14 cellular contexts compared by ENCODE assay signal in genomic region chr9:128271112-128271511, GRCh38. TPM values are rescaled to one million over a fixed set of nuclear protein-coding genes. Genes with fewer than 3 reads are reported as not detected.
DNase-seq lines count a peak whose midpoint lies in the region; ATAC-seq, FAIRE-seq and TF ChIP-seq lines count a peak whose summit lies in the region.
"Had no signal": no experiment of that assay in that cellular context is flagged by ENCODE, and none has a peak within 500 bp of the region (broad histone marks: within the 10 kb centered on the region; RNA-seq: fewer than 3 reads in every experiment).

No MANE protein-coding gene starts in this region.

- H3K79me2 ChIP-seq in PC-3 (ENCODE audit: low read length) (peaks cover 25% of the 10 kb centered on the region), osteoblast (ENCODE audit: insufficient read depth, low read length) (peaks cover 66% of the 10 kb centered on the region)

- ATAC-seq in PC-3 (peak; percentile 58), heart right ventricle (no peak), GM18873 (IDR thresholded peaks at IDR 0.05; ENCODE audit: low FRiP score, unreplicated experiment) (no peak)

- H3K9me2 ChIP-seq in PC-3 (replicated peaks; ENCODE audit: low read length), result no peaks in the 10 kb centered on the region

- CTCF ChIA-PET in PC-3 (lab: Charles Lee), result no interaction called here

- peak; percentile 88 for DNase-seq in PC-3
- DNase-seq in epithelial cell of esophagus (ENCODE audit: low read depth), result peak; percentile 94
- DNase-seq in osteoblast (ENCODE audit: insufficient read length, low spot score, missing footprints), result peak; percentile 70
- DNase-seq in heart right ventricle, result no peak
- no peak for DNase-seq in kidney
- DNase-seq in A172 (ENCODE audit: low spot score), result no peak
- DNase-seq: C1 segment of cervical spinal cord, DMS153, NCI-H1105 treated with DMSO at 0.1 percent for 48 hours, NCI-H187, SHP77 treated with DMSO at 0.1 percent for 48 hours had no signal

- H3K4me1 ChIP-seq in PC-3 (ENCODE audit: insufficient read depth, low read length) (peaks cover 24% of the 10 kb centered on the region), osteoblast (ENCODE audit: insufficient read depth, low read length) (peaks cover 12% of the 10 kb centered on the region), heart right ventricle (peaks cover 0 to 20% (median 14%) of the 10 kb centered on the region in 9 donors), kidney (ENCODE audit: control insufficient read depth in 1 of 2, insufficient read depth in 1 of 2, low read depth in 1 of 2, low read length in 2 of 2) (peaks cover 0 to 8% of the 10 kb centered on the region in 2 donors)

- no peak for FAIRE-seq in kidney (lab: Jason Lieb, UNC)
- FAIRE-seq: A204.1 had no signal

- 94% methylated on average over 3 of the region's 3 CpGs for WGBS in heart right ventricle, 2 donors

- H4K20me1 ChIP-seq in PC-3 (ENCODE audit: low read length) (no peaks in the 10 kb centered on the region), osteoblast (ENCODE audit: insufficient read depth, low read length) (peaks cover 57% of the 10 kb centered on the region)

- H3K4me3 ChIP-seq in PC-3 (ENCODE audit: low read length), result no peak overlapping the region
- no peak overlapping the region for H3K4me3 ChIP-seq in epithelial cell of esophagus (ENCODE audit: low read length)
- H3K4me3 ChIP-seq in osteoblast (ENCODE audit: insufficient read depth, low read length), result no peak overlapping the region
- no peak overlapping the region for H3K4me3 ChIP-seq in heart right ventricle
- H3K4me3 ChIP-seq in kidney (ENCODE audit: low read length in 2 of 2), result no peak overlapping the region

- peak overlapping the region; percentile 62 for H3K4me2 ChIP-seq in PC-3 (ENCODE audit: low read length)
- H3K4me2 ChIP-seq in osteoblast (ENCODE audit: insufficient read depth, low read length), result no peak overlapping the region

- H2AFZ ChIP-seq in PC-3 (ENCODE audit: low read length), result no peak overlapping the region
- H2AFZ ChIP-seq in osteoblast (ENCODE audit: low read length), result no peak overlapping the region

- POLR2A ChIA-PET in PC-3 (lab: Charles Lee; ENCODE audit: unreplicated experiment), result no interaction called here

- peak overlapping the region; percentile 25 for H3K27ac ChIP-seq in C4-2B
- H3K27ac ChIP-seq in PC-3 (ENCODE audit: low read length), result peak overlapping the region; percentile 51
- no peak overlapping the region for H3K27ac ChIP-seq in osteoblast (ENCODE audit: low read depth, low read length)
- no peak overlapping the region for H3K27ac ChIP-seq in heart right ventricle
- no peak overlapping the region for H3K27ac ChIP-seq in kidney (ENCODE audit: low read depth in 2 of 2, low read length in 2 of 2)

- H3K9ac ChIP-seq in PC-3 (ENCODE audit: low read length), result no peak overlapping the region
- H3K9ac ChIP-seq in kidney (ENCODE audit: low read length in 2 of 2), result no peak overlapping the region

- TF ChIP-seq CTCF in C4-2B (conservative IDR thresholded peaks at IDR 0.05) (no peak), PC-3 (conservative IDR thresholded peaks at IDR 0.05; ENCODE audit: low read depth, low read length) (no peak), epithelial cell of esophagus (IDR thresholded peaks at IDR 0.05; ENCODE audit: insufficient read depth, low read depth, low read length, missing control alignments) (peak; percentile 11), osteoblast (IDR thresholded peaks at IDR 0.05; ENCODE audit: extremely low read depth, low read depth, low read length) (no peak), heart right ventricle (IDR thresholded peaks at IDR 0.05) (no peak), kidney (IDR thresholded peaks at IDR 0.05; ENCODE audit: borderline replicate concordance, extremely low read depth, insufficient read depth) (no peak)

- H3K36me3 ChIP-seq in PC-3 (ENCODE audit: low read depth, low read length), result no peaks in the 10 kb centered on the region; the same call in 1 of the 2 replicates
- peaks cover 72% of the 10 kb centered on the region for H3K36me3 ChIP-seq in osteoblast (ENCODE audit: insufficient read depth, low read length)
- H3K36me3 ChIP-seq in heart right ventricle, result peaks cover 0 to 77% (median 34%) of the 10 kb centered on the region in 9 donors
- H3K36me3 ChIP-seq in kidney (ENCODE audit: control insufficient read depth in 1 of 2, insufficient read depth in 2 of 2, low read length in 2 of 2), result peaks cover 14 to 25% of the 10 kb centered on the region in 2 donors

- intact Hi-C loops in PC-3 (cut with micrococcal nuclease), result no loop called here
- intact Hi-C loops in heart right ventricle (cut with DNase I), result loop anchor here in 1 of 10 donors (5.0 kb wide), 1 partner anchor 49 kb away; no protein-coding TSS in a partner anchor
- intact Hi-C loops in kidney (cut with DNase I), result no loop called here

- no TSS peak for BruUV-seq in PC-3 (replicated peaks; lab: Mats Ljungman, UMichigan)

- peaks cover 6% of the 10 kb centered on the region for H3F3A ChIP-seq in PC-3 (ENCODE audit: low read length, unreplicated experiment)

- H3K27me3 ChIP-seq in PC-3 (ENCODE audit: low read length) (no peaks in the 10 kb centered on the region), osteoblast (ENCODE audit: insufficient read depth, low read length) (no peaks in the 10 kb centered on the region), heart right ventricle (no peaks in the 10 kb centered on the region)

- no peaks in the 10 kb centered on the region for H3K9me3 ChIP-seq in PC-3 (ENCODE audit: low read length)
- H3K9me3 ChIP-seq in osteoblast (ENCODE audit: low read depth, low read length), result no peaks in the 10 kb centered on the region
- H3K9me3 ChIP-seq in heart right ventricle, result no peaks in the 10 kb centered on the region
- no peaks in the 10 kb centered on the region for H3K9me3 ChIP-seq in kidney (ENCODE audit: control insufficient read depth in 1 of 2, low read length in 2 of 2)

RNA-seq across cellular contexts. Expression of gene GOLGA2, which starts 4.7 kb away (rescaled TPM):
- total RNA-seq in PC-3 (2014; rRNA removed) (60.5 and 86.1 TPM in 2 replicates), osteoblast (121 and 137 TPM in 2 replicates), heart right ventricle (100 to 1,000 TPM in 1 of 10 donors, 10 to 100 TPM in 9; 78.0 to 101 (median 89.1) TPM), kidney (79.7 TPM)
- polyA plus RNA-seq in heart right ventricle (10 to 100 TPM; 85.7 to 91.8 TPM), kidney (ENCODE audit: insufficient read depth, low read depth, low replicate concordance) (42.9 TPM)
- total RNA-seq in A172 (2014; rRNA removed; shearing (Covaris generic)), result 118 and 155 TPM in 2 replicates

RNA-seq across cellular contexts. Expression of gene SWI5, which starts 5.0 kb away (rescaled TPM):
- total RNA-seq in PC-3 (2014; rRNA removed), result 63.1 and 66.8 TPM in 2 replicates
- 19.2 and 20.3 TPM in 2 replicates for total RNA-seq in osteoblast
- total RNA-seq in heart right ventricle, result 10 to 100 TPM; 13.9 to 23.8 (median 20.8) TPM
- 10 to 100 TPM; 17.0 to 46.3 TPM for polyA plus RNA-seq in heart right ventricle
- 20.3 TPM for total RNA-seq in kidney
- 67.8 TPM for polyA plus RNA-seq in kidney (ENCODE audit: insufficient read depth, low read depth, low replicate concordance)
- 110 and 118 TPM in 2 replicates for total RNA-seq in A172 (2014; rRNA removed; shearing (Covaris generic))

RNA-seq across cellular contexts. Expression of gene TRUB2, which starts 51.1 kb away (rescaled TPM):
- total RNA-seq in PC-3 (2014; rRNA removed) (24.9 and 32.2 TPM in 2 replicates), osteoblast (16.2 and 16.3 TPM in 2 replicates), heart right ventricle (10 to 100 TPM; 32.8 to 50.3 (median 44.2) TPM), kidney (22.4 TPM)
- polyA plus RNA-seq in heart right ventricle (10 to 100 TPM; 18.0 to 27.4 TPM), kidney (ENCODE audit: insufficient read depth, low read depth, low replicate concordance) (40.8 TPM)
- total RNA-seq in A172 (2014; rRNA removed; shearing (Covaris generic)), result 28.8 and 30.5 TPM in 2 replicates

RNA-seq across cellular contexts. Expression of gene COQ4, which starts 51.5 kb away (rescaled TPM):
- 28.1 and 31.3 TPM in 2 replicates for total RNA-seq in PC-3 (2014; rRNA removed)
- 34.7 and 34.8 TPM in 2 replicates for total RNA-seq in osteoblast
- 10 to 100 TPM; 26.5 to 35.8 (median 30.0) TPM for total RNA-seq in heart right ventricle
- 10 to 100 TPM; 36.3 to 42.8 TPM for polyA plus RNA-seq in heart right ventricle
- 59.7 TPM for total RNA-seq in kidney
- polyA plus RNA-seq in kidney (ENCODE audit: insufficient read depth, low read depth, low replicate concordance), result 111 TPM
- total RNA-seq in A172 (2014; rRNA removed; shearing (Covaris generic)), result 68.4 and 70.0 TPM in 2 replicates

Comparison
In these comparisons a context has a peak if more than half of its experiments do, and no peak if none do; other contexts are left out.
1. H3K27ac ChIP-seq: peak in C4-2B (single experiment) and PC-3 (single experiment); none in osteoblast (single experiment), heart right ventricle (0 of 10) and kidney (0 of 2).
2. DNase-seq: peak in PC-3 (single experiment), epithelial cell of esophagus (single experiment) and osteoblast (single experiment); none in heart right ventricle (0 of 2), kidney (single experiment) and A172 (single experiment).